ENCODE assay signal across 21 cellular contexts in genomic region chr4:8323947-8324555, GRCh38. TPM values are rescaled to one million over a fixed set of nuclear protein-coding genes. Genes with fewer than 3 reads are reported as not detected.
DNase-seq lines count a peak whose midpoint lies in the region; ATAC-seq and TF ChIP-seq lines count a peak whose summit lies in the region.
"Had no signal": no experiment of that assay in that cellular context is flagged by ENCODE, and none has a peak within 500 bp of the region (broad histone marks: within the 10 kb centered on the region; RNA-seq: fewer than 3 reads in every experiment).

No MANE protein-coding gene starts in this region.

- H3K4me1 Mint-ChIP-seq in osteocyte (ENCODE audit: unreplicated experiment) = no peaks in the 10 kb centered on the region
- H3K4me1 Mint-ChIP-seq in immature natural killer cell = no peaks in the 10 kb centered on the region
- H3K4me1 Mint-ChIP-seq: activated naive CD8-positive, alpha-beta T cell treated with anti-CD3 and anti-CD28 coated beads, Interleukin-2, amount 10 ng/mL, durations not matched to agents 7 days and 5 days had no signal

- no peak for TF ChIP-seq CTCF in right atrium auricular region (IDR thresholded peaks at IDR 0.05)
- no peak for TF ChIP-seq CTCF in osteocyte (IDR thresholded peaks at IDR 0.05)

- H3K4me3 ChIP-seq in right atrium auricular region = no peak overlapping the region
- H3K4me3 ChIP-seq: body of pancreas had no signal

- H3K27me3 ChIP-seq in right atrium auricular region = no peaks in the 10 kb centered on the region
- H3K27me3 ChIP-seq: body of pancreas had no signal

- H3K36me3 Mint-ChIP-seq in osteocyte (ENCODE audit: unreplicated experiment) (no peaks in the 10 kb centered on the region), immature natural killer cell (no peaks in the 10 kb centered on the region)
- H3K36me3 Mint-ChIP-seq: activated naive CD8-positive, alpha-beta T cell treated with anti-CD3 and anti-CD28 coated beads, Interleukin-2, amount 10 ng/mL, durations not matched to agents 7 days and 5 days had no signal

- DNase-seq in right atrium auricular region (ENCODE audit: low spot score) (peak; percentile 38), Right ventricle myocardium inferior (ENCODE audit: missing footprints) (no peak), ecto neural progenitor cell (ENCODE audit: low spot score) (peak; percentile 18), osteocyte (ENCODE audit: extremely low spot score, unreplicated experiment) (peak; percentile 64), DMS53 (lab: John Stamatoyannopoulos, UW) (no peak), immature natural killer cell (no peak), KG1 (lab: John Stamatoyannopoulos, UW) (no peak), NCI-H2227 treated with DMSO at 0.1 percent for 48 hours (lab: John Stamatoyannopoulos, UW) (no peak)
- DNase-seq: effector memory CD8-positive, alpha-beta T cell; KBM-7; kidney; NCI-H187; NCI-H82; nucleus accumbens; SIG-M5; trophoblast cell had no signal

- H3K9me3 ChIP-seq in right atrium auricular region = peaks cover 0 to 24% of the 10 kb centered on the region in 2 donors
- H3K9me3 ChIP-seq: body of pancreas had no signal

- ATAC-seq in Right ventricle myocardium inferior = no peak
- ATAC-seq: body of pancreas; effector memory CD8-positive, alpha-beta T cell; HCT116 had no signal

- intact Hi-C loops in Right ventricle myocardium inferior (cut with DNase I) = no loop called here

- H3K27ac ChIP-seq in right atrium auricular region = no peak overlapping the region
- H3K27ac ChIP-seq: body of pancreas had no signal

- H3K4me3 Mint-ChIP-seq in osteocyte (ENCODE audit: unreplicated experiment) (no peak overlapping the region), immature natural killer cell (no peak overlapping the region)
- H3K4me3 Mint-ChIP-seq: activated naive CD8-positive, alpha-beta T cell treated with anti-CD3 and anti-CD28 coated beads, Interleukin-2, amount 10 ng/mL, durations not matched to agents 7 days and 5 days; activated T-helper 1 cell treated with anti-CD3 and anti-CD28 coated beads, Interleukin-12 subunit alpha, Interleukin-12 subunit beta, Interleukin-2, Interleukin-4 antibody, amounts not matched to agents 30 ng/mL and 10 ng/mL and 1 ng/mL, durations not matched to agents 14 hours and 24 hours and 36 hours; effector memory CD8-positive, alpha-beta T cell had no signal

- H3K27me3 Mint-ChIP-seq in osteocyte (ENCODE audit: unreplicated experiment) = peaks cover 3% of the 10 kb centered on the region
- H3K27me3 Mint-ChIP-seq in immature natural killer cell (ENCODE audit: low read depth in 3 of 3) = peaks cover 0 to 2% (median 2%) of the 10 kb centered on the region in 3 donors
- H3K27me3 Mint-ChIP-seq: activated naive CD8-positive, alpha-beta T cell treated with anti-CD3 and anti-CD28 coated beads, Interleukin-2, amount 10 ng/mL, durations not matched to agents 7 days and 5 days had no signal

- H3K9me3 Mint-ChIP-seq in osteocyte (ENCODE audit: unreplicated experiment) = peaks cover 6% of the 10 kb centered on the region
- H3K9me3 Mint-ChIP-seq in immature natural killer cell = peaks cover 0 to 2% (median 0%) of the 10 kb centered on the region in 6 donors
- H3K9me3 Mint-ChIP-seq: activated naive CD8-positive, alpha-beta T cell treated with anti-CD3 and anti-CD28 coated beads, Interleukin-2, amount 10 ng/mL, durations not matched to agents 7 days and 5 days; activated T-helper 1 cell treated with anti-CD3 and anti-CD28 coated beads, Interleukin-12 subunit alpha, Interleukin-12 subunit beta, Interleukin-2, Interleukin-4 antibody, amounts not matched to agents 30 ng/mL and 10 ng/mL and 1 ng/mL, durations not matched to agents 14 hours and 24 hours and 36 hours; effector memory CD8-positive, alpha-beta T cell had no signal

- H3K4me1 ChIP-seq in right atrium auricular region = peaks cover 0 to 19% of the 10 kb centered on the region in 2 donors
- H3K4me1 ChIP-seq: body of pancreas had no signal

- no peak overlapping the region for H3K27ac Mint-ChIP-seq in osteocyte (ENCODE audit: unreplicated experiment)
- H3K27ac Mint-ChIP-seq in immature natural killer cell = peak overlapping the region in 1 of 6 donors; percentile 60
- H3K27ac Mint-ChIP-seq: activated naive CD8-positive, alpha-beta T cell treated with anti-CD3 and anti-CD28 coated beads, Interleukin-2, amount 10 ng/mL, durations not matched to agents 7 days and 5 days; activated T-helper 1 cell treated with anti-CD3 and anti-CD28 coated beads, Interleukin-12 subunit alpha, Interleukin-12 subunit beta, Interleukin-2, Interleukin-4 antibody, amounts not matched to agents 30 ng/mL and 10 ng/mL and 1 ng/mL, durations not matched to agents 14 hours and 24 hours and 36 hours; effector memory CD8-positive, alpha-beta T cell had no signal

- no peaks in the 10 kb centered on the region for H3K36me3 ChIP-seq in right atrium auricular region

RNA-seq across cellular contexts. Expression of gene HTRA3, which starts 54.5 kb away (rescaled TPM):
- total RNA-seq in right atrium auricular region (100 to 1,000 TPM in 1 of 2 donors, 10 to 100 TPM in 1; 33.8 to 124 TPM), Right ventricle myocardium inferior (131 TPM), osteocyte (0.16 and 0.37 TPM in 2 replicates)
- polyA plus RNA-seq in immature natural killer cell = not detected
- total RNA-seq: activated naive CD8-positive, alpha-beta T cell treated with anti-CD3 and anti-CD28 coated beads, Interleukin-2, amount 10 ng/mL, durations not matched to agents 7 days and 5 days; activated T-helper 1 cell treated with anti-CD3 and anti-CD28 coated beads, Interleukin-12 subunit alpha, Interleukin-12 subunit beta, Interleukin-2, Interleukin-4 antibody, amounts not matched to agents 30 ng/mL and 10 ng/mL and 1 ng/mL, durations not matched to agents 14 hours and 24 hours and 36 hours; HT-29 had no signal

Comparison
In these comparisons a context has a peak if more than half of its experiments do, and no peak if none do; other contexts are left out.
1. DNase-seq: peak in right atrium auricular region (single experiment), ecto neural progenitor cell (single experiment) and osteocyte (single experiment); none in Right ventricle myocardium inferior (single experiment), DMS53 (single experiment), immature natural killer cell (0 of 3), KG1 (single experiment) and NCI-H2227 treated with DMSO at 0.1 percent for 48 hours (single experiment).
2. RNA of gene HTRA3, which starts 54.5 kb away (total RNA-seq): 131 TPM in Right ventricle myocardium inferior (single experiment) and 33.8 to 124 TPM in right atrium auricular region; 0.16 to 0.37 TPM in osteocyte; every median in the first group is over 10 times any median in the second.